In genomic region chr20:32798046-32798985, GRCh38 we compare ENCODE assay signal across 1 cellular context.
A peak's percentile ranks its signal among the peaks of the same experiment; 100 is the strongest.
TF ChIP-seq lines count a peak whose summit lies in the region.

No MANE protein-coding gene starts in this region.

TF ChIP-seq in HepG2, 621 proteins besides CTCF, POLR2A, EP300 and RAD21:
- TF ChIP-seq LCORL (IDR thresholded peaks at IDR 0.05) (peak; percentile 91), LCORL (CRISPR knock-in tag; IDR thresholded peaks at IDR 0.05) (no peak), RBM39 (IDR thresholded peaks at IDR 0.05; ENCODE audit: low read depth, low read length, poor library complexity, severe bottlenecking) (no peak), ZNF768 (CRISPR knock-in tag; IDR thresholded peaks at IDR 0.05) (peak; percentile 17; the same call in 1 of the 2 replicates)
